In the genomic region with DNA sequence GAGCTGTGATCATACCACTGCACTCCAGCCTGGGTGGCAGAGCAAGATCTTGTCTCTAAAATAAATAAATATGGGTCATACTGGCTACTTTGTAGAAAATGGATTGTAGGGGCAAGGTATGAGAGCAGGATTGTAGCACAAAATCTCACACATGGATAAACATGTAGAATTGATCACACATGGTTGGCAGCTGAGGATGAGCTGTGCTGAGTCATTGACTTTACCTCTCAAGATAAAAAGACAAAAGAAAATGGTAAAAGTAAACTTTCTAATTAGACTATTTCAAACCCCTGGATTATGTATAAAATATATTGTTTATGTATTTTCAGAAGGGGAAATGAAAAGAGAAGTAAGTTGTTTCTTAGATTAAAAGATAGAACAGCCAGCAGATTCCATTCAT, we compare ENCODE assay signal across 22 cellular contexts.
DNase-seq lines count a peak whose midpoint lies in the region; ATAC-seq and TF ChIP-seq lines count a peak whose summit lies in the region.
"Had no signal": no experiment of that assay in that cellular context is flagged by ENCODE, and none has a peak within 500 bp of the region (broad histone marks: within the 10 kb centered on the region; RNA-seq: fewer than 3 reads in every experiment).

No MANE protein-coding gene starts in this region.

- CTCF ChIA-PET in Caco-2 (lab: Charles Lee): no interaction called here

- H3K4me1 Mint-ChIP-seq in CD14-positive monocyte: peaks cover 36% of the 10 kb centered on the region
- peaks cover 5% of the 10 kb centered on the region for H3K4me1 Mint-ChIP-seq in Caco-2 (ENCODE audit: low read depth, unreplicated experiment)
- peaks cover 15% of the 10 kb centered on the region for H3K4me1 Mint-ChIP-seq in activated naive CD8-positive, alpha-beta T cell (ENCODE audit: low read depth)
- H3K4me1 Mint-ChIP-seq in natural killer cell: peaks cover 20 to 34% of the 10 kb centered on the region in 2 donors
- H3K4me1 Mint-ChIP-seq: neural progenitor cell had no signal

- ATAC-seq in natural killer cell: no peak
- no peak for ATAC-seq in HG03045 (IDR thresholded peaks at IDR 0.05; ENCODE audit: unreplicated experiment)
- ATAC-seq in heart right ventricle: no peak
- ATAC-seq: heart left ventricle, left lung had no signal

- intact Hi-C loops in CD14-positive monocyte (cut with micrococcal nuclease) (loop anchor here in 1 of 2 donors (10.0 kb wide), 1 partner anchor 47 kb away; no protein-coding TSS in a partner anchor), Caco-2 (cut with micrococcal nuclease; ENCODE audit: unreplicated experiment) (no loop called here), natural killer cell (cut with micrococcal nuclease) (no loop called here), heart right ventricle (cut with DNase I) (no loop called here)

- H3K27me3 ChIP-seq in Caco-2 (replicated peaks; ENCODE audit: control insufficient read depth, insufficient read depth, low read length) (no peaks in the 10 kb centered on the region), heart right ventricle (no peaks in the 10 kb centered on the region)
- H3K27me3 ChIP-seq: ascending aorta, dorsolateral prefrontal cortex, heart left ventricle, left lung, neural progenitor cell had no signal

- H3K36me3 ChIP-seq in Caco-2 (ENCODE audit: control insufficient read depth, insufficient read depth, low read length) (no peaks in the 10 kb centered on the region), heart right ventricle (peaks cover 0 to 80% (median 0%) of the 10 kb centered on the region in 9 donors)
- H3K36me3 ChIP-seq: ascending aorta, neural progenitor cell had no signal

- H3K27ac Mint-ChIP-seq in CD14-positive monocyte: peak overlapping the region in 5 of 7 donors; percentile 46 to 87 (median 68)
- H3K27ac Mint-ChIP-seq in Caco-2 (ENCODE audit: unreplicated experiment): peak overlapping the region; percentile 15
- H3K27ac Mint-ChIP-seq in activated naive CD8-positive, alpha-beta T cell: peak overlapping the region; percentile 66
- H3K27ac Mint-ChIP-seq in natural killer cell: peak overlapping the region; percentile 73 to 86
- H3K27ac Mint-ChIP-seq: neural progenitor cell, progenitor cell of endocrine pancreas had no signal

- peaks cover 0 to 4% (median 0%) of the 10 kb centered on the region in 7 donors for H3K9me3 Mint-ChIP-seq in CD14-positive monocyte
- H3K9me3 Mint-ChIP-seq in Caco-2 (ENCODE audit: unreplicated experiment): peaks cover 16% of the 10 kb centered on the region
- H3K9me3 Mint-ChIP-seq in activated naive CD8-positive, alpha-beta T cell (ENCODE audit: low read depth): no peaks in the 10 kb centered on the region
- H3K9me3 Mint-ChIP-seq in natural killer cell: no peaks in the 10 kb centered on the region

- POLR2A ChIA-PET in Caco-2 (lab: Charles Lee): no interaction called here

- H3K9me3 ChIP-seq in Caco-2 (peaks cover 6% of the 10 kb centered on the region; the same call in 1 of the 2 replicates), heart right ventricle (peaks cover 0 to 17% (median under 1%) of the 10 kb centered on the region in 11 donors)
- H3K9me3 ChIP-seq: left lung had no signal

- no TSS peak for BruUV-seq in Caco-2 (replicated peaks; lab: Mats Ljungman, UMichigan)

- H3K4me3 Mint-ChIP-seq in CD14-positive monocyte: no peak overlapping the region
- H3K4me3 Mint-ChIP-seq in Caco-2 (ENCODE audit: unreplicated experiment): no peak overlapping the region
- H3K4me3 Mint-ChIP-seq in activated naive CD8-positive, alpha-beta T cell: no peak overlapping the region
- no peak overlapping the region for H3K4me3 Mint-ChIP-seq in natural killer cell
- H3K4me3 Mint-ChIP-seq: neural progenitor cell had no signal

- H3K36me3 Mint-ChIP-seq in CD14-positive monocyte (peaks cover 72 to 89% of the 10 kb centered on the region in 2 donors), Caco-2 (ENCODE audit: insufficient read depth, unreplicated experiment) (peaks cover 4% of the 10 kb centered on the region), natural killer cell (peaks cover 41% of the 10 kb centered on the region)
- H3K36me3 Mint-ChIP-seq in activated naive CD8-positive, alpha-beta T cell: peaks cover 38% of the 10 kb centered on the region
- H3K36me3 Mint-ChIP-seq: neural progenitor cell had no signal

- H3K4me1 ChIP-seq in Caco-2 (peaks cover 8% of the 10 kb centered on the region; the same call in 1 of the 2 replicates), heart right ventricle (peaks cover 0 to 9% (median 0%) of the 10 kb centered on the region in 9 donors)
- H3K4me1 ChIP-seq: ascending aorta, heart left ventricle, neural progenitor cell had no signal

- H3K27me3 Mint-ChIP-seq in CD14-positive monocyte (ENCODE audit: low read depth in 3 of 3) (no peaks in the 10 kb centered on the region), Caco-2 (ENCODE audit: insufficient read depth, unreplicated experiment) (no peaks in the 10 kb centered on the region), natural killer cell (ENCODE audit: low read depth in 2 of 2) (no peaks in the 10 kb centered on the region)
- H3K27me3 Mint-ChIP-seq in activated naive CD8-positive, alpha-beta T cell: no peaks in the 10 kb centered on the region
- H3K27me3 Mint-ChIP-seq: progenitor cell of endocrine pancreas had no signal

- no peak overlapping the region for H3K4me3 ChIP-seq in Caco-2 (ENCODE audit: low read depth, low read length)
- no peak overlapping the region for H3K4me3 ChIP-seq in heart right ventricle
- H3K4me3 ChIP-seq: ascending aorta, dorsolateral prefrontal cortex, heart left ventricle, left lung, neural progenitor cell had no signal

- DNase-seq in CD14-positive monocyte (ENCODE audit: low spot score): no peak
- DNase-seq in Caco-2: no peak
- DNase-seq in natural killer cell: no peak
- no peak for DNase-seq in RPMI8226
- DNase-seq in heart right ventricle: no peak
- DNase-seq: activated CD4-positive, alpha-beta T cell treated with anti-CD3 and anti-CD28 coated beads for 1 hour; activated effector memory CD4-positive, alpha-beta T cell treated with anti-CD3 and anti-CD28 coated beads, Interleukin-2, amount 50 U/mL, for 16 hours; Calu3; caudate nucleus; dorsolateral prefrontal cortex; heart left ventricle; left lung; NCI-H1092 treated with DMSO at 0.1 percent for 48 hours; NCI-H1930; NCI-H2227 treated with DMSO at 0.1 percent for 48 hours; NCI-H774 had no signal

- H3K27ac ChIP-seq in heart right ventricle: no peak overlapping the region
- H3K27ac ChIP-seq: ascending aorta, dorsolateral prefrontal cortex, heart left ventricle, HL-60, left lung, neural progenitor cell had no signal

- TF ChIP-seq CTCF in CD14-positive monocyte (IDR thresholded peaks at IDR 0.05): no peak
- no peak for TF ChIP-seq CTCF in Caco-2 (IDR thresholded peaks at IDR 0.05; ENCODE audit: insufficient read depth in 1 of 2, low read depth in 1 of 2, low read length in 1 of 2, severe bottlenecking in 1 of 2, unreplicated experiment in 1 of 2)
- no peak for TF ChIP-seq CTCF in natural killer cell (IDR thresholded peaks at IDR 0.05)
- TF ChIP-seq CTCF in heart right ventricle (IDR thresholded peaks at IDR 0.05): no peak

Comparison
In these comparisons a context has a peak if more than half of its experiments do, and no peak if none do; other contexts are left out.
1. H3K27ac Mint-ChIP-seq: peak in every context shown above with its lines; median percentile 80 in natural killer cell; 68 in CD14-positive monocyte; 66 in activated naive CD8-positive, alpha-beta T cell; 15 in Caco-2.